36 cellular contexts compared by ENCODE assay signal in genomic region chr10:105351187-105351586, GRCh38.
"Had no signal": no experiment of that assay in that cellular context is flagged by ENCODE, and none has a peak within 500 bp of the region (broad histone marks: within the 10 kb centered on the region; RNA-seq: fewer than 3 reads in every experiment).

No MANE protein-coding gene starts in this region.

- H3K4me1 ChIP-seq: ascending aorta had no signal

- H3K36me3 ChIP-seq: ascending aorta, cardiac muscle cell had no signal

- H3K4me1 Mint-ChIP-seq: activated CD4-positive, alpha-beta memory T cell treated with anti-CD3 and anti-CD28 coated beads, Interleukin-2, amount 10 ng/mL, durations not matched to agents 7 days and 5 days; activated CD4-positive, alpha-beta T cell treated with anti-CD3 and anti-CD28 coated beads for 36 hours; activated CD4-positive, alpha-beta T cell treated with anti-CD3 and anti-CD28 coated beads, Interleukin-2, amount 10 ng/mL, durations not matched to agents 7 days and 5 days; activated CD8-positive, alpha-beta memory T cell treated with anti-CD3 and anti-CD28 coated beads, Interleukin-2, amount 10 ng/mL, durations not matched to agents 7 days and 5 days; activated naive CD4-positive, alpha-beta T cell treated with anti-CD3 and anti-CD28 coated beads, Interleukin-2, amount 10 ng/mL, durations not matched to agents 7 days and 5 days; activated naive CD4-positive, alpha-beta T cell treated with anti-CD3 and anti-CD28 coated beads, Interleukin-2, amount 50 U/mL, for 24 hours; activated naive CD8-positive, alpha-beta T cell treated with anti-CD3 and anti-CD28 coated beads, Interleukin-2, amount 10 ng/mL, durations not matched to agents 7 days and 5 days; activated naive CD8-positive, alpha-beta T cell treated with anti-CD3 and anti-CD28 coated beads, Interleukin-2, amount 50 U/mL, for 24 hours; central memory CD8-positive, alpha-beta T cell had no signal

- H3K4me3 ChIP-seq: ascending aorta, cardiac muscle cell had no signal

- H3K36me3 Mint-ChIP-seq: activated CD8-positive, alpha-beta memory T cell treated with anti-CD3 and anti-CD28 coated beads, Interleukin-2, amount 10 ng/mL, durations not matched to agents 7 days and 5 days; activated naive CD4-positive, alpha-beta T cell treated with anti-CD3 and anti-CD28 coated beads, Interleukin-2, amount 10 ng/mL, durations not matched to agents 7 days and 5 days; activated naive CD4-positive, alpha-beta T cell treated with anti-CD3 and anti-CD28 coated beads, Interleukin-2, amount 50 U/mL, for 24 hours; activated naive CD8-positive, alpha-beta T cell; activated naive CD8-positive, alpha-beta T cell treated with anti-CD3 and anti-CD28 coated beads, Interleukin-2, amount 10 ng/mL, durations not matched to agents 7 days and 5 days; brain had no signal

- H3K4me3 Mint-ChIP-seq: activated CD4-positive, alpha-beta memory T cell treated with anti-CD3 and anti-CD28 coated beads, Interleukin-2, amount 10 ng/mL, durations not matched to agents 7 days and 5 days; activated CD4-positive, alpha-beta T cell treated with anti-CD3 and anti-CD28 coated beads for 36 hours; activated CD4-positive, alpha-beta T cell treated with anti-CD3 and anti-CD28 coated beads, Interleukin-2, amount 10 ng/mL, durations not matched to agents 7 days and 5 days; activated CD8-positive, alpha-beta memory T cell treated with anti-CD3 and anti-CD28 coated beads, Interleukin-2, amount 10 ng/mL, durations not matched to agents 7 days and 5 days; activated CD8-positive, alpha-beta T cell treated with anti-CD3 and anti-CD28 coated beads, Interleukin-2, amount 10 ng/mL, durations not matched to agents 7 days and 5 days; activated naive CD4-positive, alpha-beta T cell treated with anti-CD3 and anti-CD28 coated beads, Interleukin-2, amount 10 ng/mL, durations not matched to agents 7 days and 5 days; activated naive CD4-positive, alpha-beta T cell treated with anti-CD3 and anti-CD28 coated beads, Interleukin-2, amount 50 U/mL, for 24 hours; activated naive CD8-positive, alpha-beta T cell; activated naive CD8-positive, alpha-beta T cell treated with anti-CD3 and anti-CD28 coated beads, Interleukin-2, amount 10 ng/mL, durations not matched to agents 7 days and 5 days; activated naive CD8-positive, alpha-beta T cell treated with anti-CD3 and anti-CD28 coated beads, Interleukin-2, amount 50 U/mL, for 24 hours; activated T-cell treated with anti-CD3 and anti-CD28 coated beads, Interleukin-2, amount 50 U/mL, for 24 hours; brain; central memory CD8-positive, alpha-beta T cell; T-helper 1 cell treated with Interleukin-12 subunit alpha and Interleukin-12 subunit beta and Interleukin-4 antibody, amounts not matched to agents 30 μg/mL and 1 μg/mL, for 36 hours; T-helper 2 cell treated with Interferon-gamma antibody and Interleukin-4, amounts not matched to agents 5 μg/mL and 100 μg/mL, for 36 hours had no signal

- H3K9me3 Mint-ChIP-seq: activated CD4-positive, alpha-beta memory T cell treated with anti-CD3 and anti-CD28 coated beads, Interleukin-2, amount 10 ng/mL, durations not matched to agents 7 days and 5 days; activated CD4-positive, alpha-beta T cell treated with anti-CD3 and anti-CD28 coated beads, Interleukin-2, amount 10 ng/mL, durations not matched to agents 7 days and 5 days; activated naive CD4-positive, alpha-beta T cell treated with anti-CD3 and anti-CD28 coated beads, Interleukin-2, amount 10 ng/mL, durations not matched to agents 7 days and 5 days; activated naive CD4-positive, alpha-beta T cell treated with anti-CD3 and anti-CD28 coated beads, Interleukin-2, amount 50 U/mL, for 24 hours; activated naive CD8-positive, alpha-beta T cell treated with anti-CD3 and anti-CD28 coated beads, Interleukin-2, amount 10 ng/mL, durations not matched to agents 7 days and 5 days; activated naive CD8-positive, alpha-beta T cell treated with anti-CD3 and anti-CD28 coated beads, Interleukin-2, amount 50 U/mL, for 24 hours; activated T-cell treated with anti-CD3 and anti-CD28 coated beads, Interleukin-2, amount 50 U/mL, for 24 hours; activated T-helper 2 cell treated with anti-CD3 and anti-CD28 coated beads, Interferon-gamma antibody, Interleukin-2, Interleukin-4, amounts not matched to agents 10 μg/mL and 5 μg/mL and 100 μg/mL, durations not matched to agents 14 hours and 24 hours and 36 hours; brain; T-helper 1 cell treated with Interleukin-12 subunit alpha and Interleukin-12 subunit beta and Interleukin-4 antibody, amounts not matched to agents 30 μg/mL and 1 μg/mL, for 36 hours; T-helper 2 cell treated with Interferon-gamma antibody and Interleukin-4, amounts not matched to agents 5 μg/mL and 100 μg/mL, for 36 hours had no signal

- ATAC-seq: activated CD4-positive, alpha-beta T cell treated with anti-CD3 and anti-CD28 coated beads for 36 hours; activated CD4-positive, CD25-positive, alpha-beta regulatory T cell treated with anti-CD3 and anti-CD28 coated beads, Interleukin-2, amount 50 U/mL, for 24 hours; activated CD8-positive, alpha-beta memory T cell treated with anti-CD3 and anti-CD28 coated beads, Interleukin-2, amount 10 ng/mL, durations not matched to agents 7 days and 5 days; activated CD8-positive, alpha-beta T cell treated with anti-CD3 and anti-CD28 coated beads, Interleukin-2, amount 10 ng/mL, durations not matched to agents 7 days and 5 days; activated naive CD8-positive, alpha-beta T cell treated with anti-CD3 and anti-CD28 coated beads, Interleukin-2, amount 50 U/mL, for 24 hours had no signal

- H3K27me3 Mint-ChIP-seq: activated CD4-positive, alpha-beta memory T cell treated with anti-CD3 and anti-CD28 coated beads, Interleukin-2, amount 10 ng/mL, durations not matched to agents 7 days and 5 days; activated CD4-positive, alpha-beta T cell treated with anti-CD3 and anti-CD28 coated beads for 36 hours; activated CD4-positive, alpha-beta T cell treated with anti-CD3 and anti-CD28 coated beads, Interleukin-2, amount 10 ng/mL, durations not matched to agents 7 days and 5 days; activated CD8-positive, alpha-beta memory T cell treated with anti-CD3 and anti-CD28 coated beads, Interleukin-2, amount 10 ng/mL, durations not matched to agents 7 days and 5 days; activated naive CD4-positive, alpha-beta T cell treated with anti-CD3 and anti-CD28 coated beads, Interleukin-2, amount 10 ng/mL, durations not matched to agents 7 days and 5 days; activated naive CD8-positive, alpha-beta T cell; activated naive CD8-positive, alpha-beta T cell treated with anti-CD3 and anti-CD28 coated beads, Interleukin-2, amount 10 ng/mL, durations not matched to agents 7 days and 5 days; activated naive CD8-positive, alpha-beta T cell treated with anti-CD3 and anti-CD28 coated beads, Interleukin-2, amount 50 U/mL, for 24 hours; activated T-cell treated with anti-CD3 and anti-CD28 coated beads, Interleukin-2, amount 50 U/mL, for 24 hours; central memory CD8-positive, alpha-beta T cell had no signal

- DNase-seq: activated CD4-positive, alpha-beta memory T cell treated with anti-CD3 and anti-CD28 coated beads, Interleukin-2, amount 10 ng/mL, durations not matched to agents 7 days and 5 days; activated CD4-positive, alpha-beta T cell treated with anti-CD3 and anti-CD28 coated beads for 1 hour; activated CD4-positive, alpha-beta T cell treated with anti-CD3 and anti-CD28 coated beads for 36 hours; activated CD4-positive, alpha-beta T cell treated with anti-CD3 and anti-CD28 coated beads for 48 hours; activated CD4-positive, alpha-beta T cell treated with anti-CD3 and anti-CD28 coated beads, Interleukin-2, amount 10 ng/mL, durations not matched to agents 7 days and 5 days; activated CD4-positive, alpha-beta T cell treated with anti-CD3 and anti-CD28 coated beads, Interleukin-2, amount 50 U/mL, for 48 hours; activated CD4-positive, CD25-positive, alpha-beta regulatory T cell; activated CD8-positive, alpha-beta memory T cell treated with anti-CD3 and anti-CD28 coated beads for 24 hours; activated CD8-positive, alpha-beta memory T cell treated with anti-CD3 and anti-CD28 coated beads, Interleukin-2, amount 10 ng/mL, durations not matched to agents 7 days and 5 days; activated CD8-positive, alpha-beta memory T cell treated with anti-CD3 and anti-CD28 coated beads, Interleukin-2, amount 50 U/mL, for 48 hours; activated CD8-positive, alpha-beta T cell treated with anti-CD3 and anti-CD28 coated beads, Interleukin-2, amount 10 ng/mL, durations not matched to agents 7 days and 5 days; activated effector memory CD4-positive, alpha-beta T cell treated with Interleukin-2 at 50 U/mL for 16 hours; activated gamma-delta T cell; activated naive CD4-positive, alpha-beta T cell treated with anti-CD3 and anti-CD28 coated beads, Interleukin-2, amount 10 ng/mL, durations not matched to agents 7 days and 5 days; activated naive CD4-positive, alpha-beta T cell treated with Interleukin-2 at 50 U/mL for 16 hours; activated naive CD8-positive, alpha-beta T cell treated with anti-CD3 and anti-CD28 coated beads, Interleukin-2, amount 10 ng/mL, durations not matched to agents 7 days and 5 days; activated naive CD8-positive, alpha-beta T cell treated with anti-CD3 and anti-CD28 coated beads, Interleukin-2, amount 50 U/mL, for 24 hours; activated T-cell treated with anti-CD3 and anti-CD28 coated beads, Interleukin-2, amount 50 U/mL, for 24 hours; activated T-cell treated with anti-CD3 and anti-CD28 coated beads, Interleukin-2, amount 50 U/mL, for 48 hours; anterior cingulate cortex; caudate nucleus; cerebellar nuclear complex; T-helper 1 cell; T-helper 2 cell; T-helper 9 cell had no signal

- H3K27ac Mint-ChIP-seq: activated CD4-positive, alpha-beta memory T cell treated with anti-CD3 and anti-CD28 coated beads, Interleukin-2, amount 10 ng/mL, durations not matched to agents 7 days and 5 days; activated CD4-positive, alpha-beta T cell treated with anti-CD3 and anti-CD28 coated beads for 36 hours; activated CD4-positive, alpha-beta T cell treated with anti-CD3 and anti-CD28 coated beads, Interleukin-2, amount 10 ng/mL, durations not matched to agents 7 days and 5 days; activated CD8-positive, alpha-beta memory T cell treated with anti-CD3 and anti-CD28 coated beads, Interleukin-2, amount 10 ng/mL, durations not matched to agents 7 days and 5 days; activated CD8-positive, alpha-beta T cell treated with anti-CD3 and anti-CD28 coated beads, Interleukin-2, amount 10 ng/mL, durations not matched to agents 7 days and 5 days; activated naive CD4-positive, alpha-beta T cell treated with anti-CD3 and anti-CD28 coated beads, Interleukin-2, amount 10 ng/mL, durations not matched to agents 7 days and 5 days; activated naive CD4-positive, alpha-beta T cell treated with anti-CD3 and anti-CD28 coated beads, Interleukin-2, amount 50 U/mL, for 24 hours; activated naive CD8-positive, alpha-beta T cell; activated naive CD8-positive, alpha-beta T cell treated with anti-CD3 and anti-CD28 coated beads, Interleukin-2, amount 10 ng/mL, durations not matched to agents 7 days and 5 days; activated naive CD8-positive, alpha-beta T cell treated with anti-CD3 and anti-CD28 coated beads, Interleukin-2, amount 50 U/mL, for 24 hours; activated T-cell treated with anti-CD3 and anti-CD28 coated beads, Interleukin-2, amount 50 U/mL, for 24 hours; activated T-helper 2 cell treated with anti-CD3 and anti-CD28 coated beads, Interferon-gamma antibody, Interleukin-2, Interleukin-4, amounts not matched to agents 10 μg/mL and 5 μg/mL and 100 μg/mL, durations not matched to agents 14 hours and 24 hours and 36 hours; brain; T-helper 1 cell treated with Interleukin-12 subunit alpha and Interleukin-12 subunit beta and Interleukin-4 antibody, amounts not matched to agents 30 μg/mL and 1 μg/mL, for 36 hours; T-helper 2 cell treated with Interferon-gamma antibody and Interleukin-4, amounts not matched to agents 5 μg/mL and 100 μg/mL, for 36 hours had no signal

- H3K27me3 ChIP-seq: ascending aorta, cardiac muscle cell had no signal

- H3K27ac ChIP-seq: ascending aorta, cardiac muscle cell, VCaP had no signal
